Comparison of ENCODE assay signal across 16 cellular contexts in genomic region chr11:7533199-7534029, GRCh38. TPM values are rescaled to one million over a fixed set of nuclear protein-coding genes. Genes with fewer than 3 reads are reported as not detected.
A peak's percentile ranks its signal among the peaks of the same experiment; 100 is the strongest.
DNase-seq lines count a peak whose midpoint lies in the region; ATAC-seq, FAIRE-seq and TF ChIP-seq lines count a peak whose summit lies in the region.
"Had no signal": no experiment of that assay in that cellular context is flagged by ENCODE, and none has a peak within 500 bp of the region (broad histone marks: within the 10 kb centered on the region; RNA-seq: fewer than 3 reads in every experiment).

No MANE protein-coding gene starts in this region.

- H3K4me1 ChIP-seq in kidney (ENCODE audit: control insufficient read depth in 1 of 2, insufficient read depth in 1 of 2, low read depth in 1 of 2, low read length in 2 of 2): peaks cover 7 to 9% of the 10 kb centered on the region in 2 donors

- no peak overlapping the region for H3K27ac ChIP-seq in kidney (ENCODE audit: low read depth in 2 of 2, low read length in 2 of 2)
- H3K27ac ChIP-seq: ovary had no signal

- H3K9ac ChIP-seq in kidney (ENCODE audit: low read length in 2 of 2): no peak overlapping the region

- TF ChIP-seq CTCF in kidney (IDR thresholded peaks at IDR 0.05; ENCODE audit: borderline replicate concordance, extremely low read depth, insufficient read depth): no peak

- no peaks in the 10 kb centered on the region for H3K36me3 ChIP-seq in kidney (ENCODE audit: control insufficient read depth in 1 of 2, insufficient read depth in 2 of 2, low read length in 2 of 2)
- H3K36me3 ChIP-seq: HAP-1, ovary had no signal

- peak; percentile 27 for ATAC-seq in GM19455 (IDR thresholded peaks at IDR 0.05; ENCODE audit: unreplicated experiment)
- ATAC-seq in HG02870 (IDR thresholded peaks at IDR 0.05; ENCODE audit: unreplicated experiment): peak; percentile 17
- ATAC-seq in left colon: no peak
- ATAC-seq: left ventricle myocardium superior had no signal

- in situ Hi-C loops in ACHN (cut with HindIII; ENCODE audit: low pct_ligation_motif_present, low pct_unique_long_range_greater_than_20kb, low sequenced_read_pairs): no loop called here

- H3K9me3 ChIP-seq in kidney (ENCODE audit: control insufficient read depth in 1 of 2, low read length in 2 of 2): no peaks in the 10 kb centered on the region
- H3K9me3 ChIP-seq: HAP-1, ovary had no signal

- intact Hi-C loops in kidney (cut with DNase I) (no loop called here), left colon (cut with DNase I, micrococcal nuclease) (no loop called here)

- DNase-seq in NCI-H2029 (lab: John Stamatoyannopoulos, UW): peak; percentile 33
- no peak for DNase-seq in ACHN
- DNase-seq in kidney tubule cell (ENCODE audit: low spot score): no peak
- no peak for DNase-seq in kidney
- no peak for DNase-seq in left colon
- DNase-seq: effector CD4-positive, alpha-beta T cell; GF-D8; glutamatergic neuron; left ventricle myocardium superior; ovary; stimulated activated CD4-positive, alpha-beta T cell treated with anti-CD3 and anti-CD28 coated beads, Interleukin-2, amount 100 ng/mL, for 48 hours had no signal

- FAIRE-seq in kidney (lab: Jason Lieb, UNC): no peak

- peak overlapping the region; percentile 32; the same call in 1 of the 2 replicates for H3K4me3 ChIP-seq in GM08714 (ENCODE audit: low read length)
- no peak overlapping the region for H3K4me3 ChIP-seq in kidney (ENCODE audit: low read length in 2 of 2)
- H3K4me3 ChIP-seq: HAP-1, ovary had no signal

RNA-seq across cellular contexts. Expression of gene PPFIBP2, which starts 19.6 kb away (rescaled TPM):
- total RNA-seq in kidney (31.6 TPM), left colon (10 to 100 TPM; 63.5 to 81.1 TPM)
- 44.4 TPM for polyA plus RNA-seq in kidney (ENCODE audit: insufficient read depth, low read depth, low replicate concordance)

RNA-seq across cellular contexts. Expression of gene OLFML1, which starts 48.1 kb away (rescaled TPM):
- total RNA-seq in kidney: 7.6 TPM
- polyA plus RNA-seq in kidney (ENCODE audit: insufficient read depth, low read depth, low replicate concordance): 8.3 TPM
- total RNA-seq in left colon: 1 to 10 TPM; 2.6 to 5.7 TPM
- total RNA-seq: T-helper 2 cell treated with Interferon-gamma antibody and Interleukin-4, amounts not matched to agents 100 ng/mL and 5 ng/mL, for 36 hours had no signal
